Comparison of ENCODE assay signal across 11 cellular contexts in genomic region chr5:172885594-172886340, GRCh38. TPM values are rescaled to one million over a fixed set of nuclear protein-coding genes. Genes with fewer than 3 reads are reported as not detected.
DNase-seq lines count a peak whose midpoint lies in the region; ATAC-seq and TF ChIP-seq lines count a peak whose summit lies in the region.
"Had no signal": no experiment of that assay in that cellular context is flagged by ENCODE, and none has a peak within 500 bp of the region (broad histone marks: within the 10 kb centered on the region; RNA-seq: fewer than 3 reads in every experiment).

No MANE protein-coding gene starts in this region.

- peaks cover 15% of the 10 kb centered on the region for H3K79me2 ChIP-seq in mammary epithelial cell (ENCODE audit: insufficient read depth, low read length)
- H3K79me2 ChIP-seq in fibroblast of lung (ENCODE audit: control insufficient read depth, insufficient read depth, low read length) = peaks cover 23% of the 10 kb centered on the region

- H3K27me3 ChIP-seq in mammary epithelial cell (ENCODE audit: insufficient read depth, low read length) (no peaks in the 10 kb centered on the region), fibroblast of lung (ENCODE audit: control insufficient read depth, insufficient read depth, low read length) (no peaks in the 10 kb centered on the region), neuronal stem cell (ENCODE audit: control insufficient read depth in 3 of 3, insufficient read depth in 3 of 3, low read depth in 1 of 3, low read length in 3 of 3) (no peaks in the 10 kb centered on the region), upper lobe of right lung (no peaks in the 10 kb centered on the region)

- H3K23ac ChIP-seq in neuronal stem cell (ENCODE audit: low read depth, low read length, poor library complexity) = no peak overlapping the region

- H3K27ac ChIP-seq in mammary epithelial cell (ENCODE audit: insufficient read depth, low read depth, low read length) (no peak overlapping the region), fibroblast of lung (ENCODE audit: insufficient read depth, low read length) (peak overlapping the region; percentile 86), neuronal stem cell (replicated peaks; ENCODE audit: low read length) (no peak overlapping the region), upper lobe of right lung (peak overlapping the region; percentile 89)
- H3K27ac ChIP-seq: 22Rv1 had no signal

- no peaks in the 10 kb centered on the region for H3K9me3 Mint-ChIP-seq in MCF 10A (ENCODE audit: unreplicated experiment)

- H3K4me2 ChIP-seq in mammary epithelial cell (ENCODE audit: insufficient read depth, low read depth, low read length) = no peak overlapping the region
- H3K4me2 ChIP-seq in fibroblast of lung (ENCODE audit: extremely low read depth, insufficient read depth, low read length) = no peak overlapping the region
- H3K4me2 ChIP-seq in neuronal stem cell (ENCODE audit: insufficient read depth, low read length, poor library complexity, severe bottlenecking) = no peak overlapping the region
- H3K4me2 ChIP-seq: SK-N-SH had no signal

- DNase-seq in MCF 10A (ENCODE audit: unreplicated experiment) (no peak), mammary epithelial cell (no peak), fibroblast of lung (ENCODE audit: low read depth in 2 of 2) (no peak), neuronal stem cell (ENCODE audit: low spot score) (no peak), upper lobe of right lung (peak; percentile 79), NCI-H2196 (lab: John Stamatoyannopoulos, UW; ENCODE audit: unreplicated experiment) (no peak), AG08396 (ENCODE audit: low spot score) (no peak), activated gamma-delta T cell treated with Interleukin-2 at 50 U/mL for 16 hours (no peak)
- DNase-seq: activated CD4-positive, alpha-beta T cell treated with anti-CD3 and anti-CD28 coated beads, Interleukin-2, amount 50 U/mL, for 48 hours; SK-N-SH had no signal

- H4K8ac ChIP-seq in neuronal stem cell (ENCODE audit: low read depth, low read length) = no peak overlapping the region

- peaks cover 13% of the 10 kb centered on the region for H3K4me1 ChIP-seq in mammary epithelial cell (ENCODE audit: insufficient read depth, low read length)
- H3K4me1 ChIP-seq in fibroblast of lung (ENCODE audit: control insufficient read depth, extremely low read depth, insufficient read depth, low read length) = peaks cover 15% of the 10 kb centered on the region
- peaks cover 1 to 6% of the 10 kb centered on the region in 2 donors for H3K4me1 ChIP-seq in neuronal stem cell (ENCODE audit: control insufficient read depth in 2 of 2, insufficient read depth in 1 of 2, low read depth in 1 of 2, low read length in 2 of 2)
- peaks cover 35% of the 10 kb centered on the region for H3K4me1 ChIP-seq in upper lobe of right lung

- H3K9me3 ChIP-seq in mammary epithelial cell (replicated peaks; ENCODE audit: insufficient read depth, low read length) (no peaks in the 10 kb centered on the region), fibroblast of lung (ENCODE audit: control insufficient read depth, insufficient read depth, low read depth, low read length) (no peaks in the 10 kb centered on the region), neuronal stem cell (replicated peaks in 1 of 2; ENCODE audit: control insufficient read depth in 2 of 2, insufficient read depth in 1 of 2, low read depth in 1 of 2, low read length in 2 of 2) (no peaks in the 10 kb centered on the region), upper lobe of right lung (no peaks in the 10 kb centered on the region)
- H3K9me3 ChIP-seq: SK-N-SH had no signal

- peak; percentile 32 for ATAC-seq in upper lobe of right lung

- no peaks in the 10 kb centered on the region for H3K27me3 Mint-ChIP-seq in MCF 10A (ENCODE audit: insufficient read depth, unreplicated experiment)

- no peak overlapping the region for H3K14ac ChIP-seq in neuronal stem cell (ENCODE audit: low read length)

- H3K4me3 ChIP-seq in mammary epithelial cell (replicated peaks in 1 of 3; ENCODE audit: insufficient read depth in 1 of 3, low read depth in 2 of 3, low read length in 3 of 3) (no peak overlapping the region), fibroblast of lung (replicated peaks in 1 of 4; ENCODE audit: control extremely low read depth in 1 of 4, insufficient read depth in 1 of 4, low read depth in 3 of 4, low read length in 4 of 4) (no peak overlapping the region), neuronal stem cell (ENCODE audit: low read length in 2 of 2) (no peak overlapping the region), upper lobe of right lung (no peak overlapping the region)

- in situ Hi-C loops in mammary epithelial cell (cut with MboI; ENCODE audit: low sequenced_read_pairs in 2 of 2) = no loop called here

- peak overlapping the region; percentile 61 for H3K4me3 Mint-ChIP-seq in MCF 10A (ENCODE audit: unreplicated experiment)

- H2BK120ac ChIP-seq in neuronal stem cell (ENCODE audit: low read depth, low read length) = no peak overlapping the region

- H3K4ac ChIP-seq in neuronal stem cell (ENCODE audit: low read length) = no peak overlapping the region

- H2AFZ ChIP-seq in mammary epithelial cell (ENCODE audit: low read depth, low read length) (no peak overlapping the region), fibroblast of lung (ENCODE audit: low read length) (no peak overlapping the region), neuronal stem cell (ENCODE audit: low read length) (no peak overlapping the region)

- POLR2A ChIA-PET in MCF 10A (lab: Yijun Ruan, JAX) = interaction anchor here (0.8 to 6.0 kb wide), 14 partner anchors 10 to 120 kb away, joined by 3 to 131 read pairs (median 13); partner anchors contain the start of gene DUSP1

- H2BK12ac ChIP-seq in neuronal stem cell (ENCODE audit: low read length) = no peak overlapping the region

- intact Hi-C loops in MCF 10A (cut with micrococcal nuclease) = loop anchor here (2.0 kb wide), 2 partner anchors 17 to 19 kb away; no protein-coding TSS in a partner anchor
- intact Hi-C loops in mammary epithelial cell (cut with micrococcal nuclease) = loop anchor here (2.0 kb wide), 1 partner anchor 15 kb away; no protein-coding TSS in a partner anchor
- intact Hi-C loops in upper lobe of right lung (cut with DNase I) = no loop called here

- H3K36me3 ChIP-seq in mammary epithelial cell (ENCODE audit: insufficient read depth, low read length) (peaks cover 2% of the 10 kb centered on the region), fibroblast of lung (ENCODE audit: control insufficient read depth, insufficient read depth, low read length) (peaks cover 6% of the 10 kb centered on the region), neuronal stem cell (replicated peaks in 1 of 2; ENCODE audit: control insufficient read depth in 2 of 2, insufficient read depth in 2 of 2, low read length in 2 of 2) (peaks cover 5 to 37% of the 10 kb centered on the region in 2 donors), upper lobe of right lung (peaks cover 21% of the 10 kb centered on the region)

- H3K79me1 ChIP-seq in neuronal stem cell (ENCODE audit: low read depth, low read length) = peaks cover 4% of the 10 kb centered on the region

- H4K91ac ChIP-seq in neuronal stem cell (ENCODE audit: low read depth, low read length, poor library complexity) = no peak overlapping the region

- CTCF ChIA-PET in MCF 10A (lab: Yijun Ruan, JAX) (interaction anchor here (0.6 to 2.4 kb wide), 8 partner anchors 10 to 171 kb away, joined by 3 to 11 read pairs (median 5); no protein-coding TSS in a partner anchor), mammary epithelial cell (lab: Charles Lee; ENCODE audit: low non-redundant PET) (no interaction called here)

- BruUV-seq in MCF 10A (replicated peaks; lab: Mats Ljungman, UMichigan) (no TSS peak), mammary epithelial cell (replicated peaks; lab: Mats Ljungman, UMichigan) (no TSS peak)

- no peak overlapping the region for H2AK5ac ChIP-seq in neuronal stem cell (ENCODE audit: low read depth, low read length)

- H3K36me3 Mint-ChIP-seq in MCF 10A (ENCODE audit: insufficient read depth, unreplicated experiment) = peaks cover 86% of the 10 kb centered on the region

- H3K9ac ChIP-seq in mammary epithelial cell (ENCODE audit: insufficient read depth, low read length) (no peak overlapping the region), fibroblast of lung (ENCODE audit: insufficient read depth, low read length) (no peak overlapping the region), neuronal stem cell (ENCODE audit: low read depth, low read length, poor library complexity) (no peak overlapping the region)
- H3K9ac ChIP-seq: SK-N-SH had no signal

- H2BK15ac ChIP-seq in neuronal stem cell (ENCODE audit: low read length) = no peak overlapping the region

- H3K18ac ChIP-seq in neuronal stem cell (ENCODE audit: low read length) = peak overlapping the region; percentile 32

- H4K20me1 ChIP-seq in mammary epithelial cell (ENCODE audit: insufficient read depth, low read length) = no peaks in the 10 kb centered on the region
- H4K20me1 ChIP-seq in fibroblast of lung (ENCODE audit: control insufficient read depth, extremely low read depth, insufficient read depth, low read length) = no peaks in the 10 kb centered on the region

- H3K4me1 Mint-ChIP-seq in MCF 10A (ENCODE audit: insufficient read depth, unreplicated experiment) = peaks cover 54% of the 10 kb centered on the region

- WGBS in mammary epithelial cell (ENCODE audit: low coverage, missing lambda C conversion rate) = over 99% methylated on average over 18 of the region's 23 CpGs
- no CpG with 5 or more reads among the region's 23 CpGs for WGBS in neuronal stem cell (ENCODE audit: extremely low coverage in 2 of 2, insufficient read length in 2 of 2, insufficient replicate concordance in 1 of 2), 2 donors

- no peak overlapping the region for H2BK5ac ChIP-seq in neuronal stem cell (ENCODE audit: low read length)

- dilution Hi-C loops in mammary epithelial cell (cut with HindIII; ENCODE audit: low sequenced_read_pairs) = no loop called here

- TF ChIP-seq CTCF in MCF 10A (IDR thresholded peaks at IDR 0.05; ENCODE audit: unreplicated experiment) = no peak
- TF ChIP-seq CTCF in mammary epithelial cell (conservative IDR thresholded peaks at IDR 0.05 in 1 of 2, IDR thresholded peaks at IDR 0.05 in 1 of 2; ENCODE audit: extremely low read depth in 1 of 2, insufficient read depth in 1 of 2, low read depth in 1 of 2, low read length in 2 of 2) = no peak
- no peak for TF ChIP-seq CTCF in fibroblast of lung (conservative IDR thresholded peaks at IDR 0.05 in 1 of 2, IDR thresholded peaks at IDR 0.05 in 1 of 2; ENCODE audit: low read depth in 1 of 2, low read length in 2 of 2)
- TF ChIP-seq CTCF in upper lobe of right lung (IDR thresholded peaks at IDR 0.05) = no peak

- peak overlapping the region; percentile 98 for H3K27ac Mint-ChIP-seq in MCF 10A (ENCODE audit: low read depth, unreplicated experiment)

RNA-seq across cellular contexts. Expression of gene ERGIC1, which starts 51.7 kb away (rescaled TPM):
- total RNA-seq in MCF 10A (2022) (257 and 292 TPM in 2 replicates), mammary epithelial cell (10 to 100 TPM; 58.8 to 98.6 TPM), fibroblast of lung (70.9 and 113 TPM in 2 replicates), upper lobe of right lung (186 TPM)
- polyA plus RNA-seq in mammary epithelial cell (111 TPM), fibroblast of lung (168 and 171 TPM in 2 replicates)
- polyA minus RNA-seq in mammary epithelial cell (158 TPM), fibroblast of lung (ENCODE audit: low replicate concordance) (269 and 362 TPM in 2 replicates)
- 173 and 195 TPM in 2 replicates for polyA plus RNA-seq in fibroblast of lung (2012)
- 73.5 TPM for polyA plus RNA-seq in neuronal stem cell (2013, experiment 1 of 2)
- polyA plus RNA-seq in neuronal stem cell (2013, experiment 2 of 2) = 73.3 TPM

Comparison
In these comparisons a context has a peak if more than half of its experiments do, and no peak if none do; other contexts are left out.
1. H3K27ac ChIP-seq: peak in fibroblast of lung (single experiment) and upper lobe of right lung (single experiment); none in mammary epithelial cell (single experiment) and neuronal stem cell (single experiment).